In the genomic region with DNA sequence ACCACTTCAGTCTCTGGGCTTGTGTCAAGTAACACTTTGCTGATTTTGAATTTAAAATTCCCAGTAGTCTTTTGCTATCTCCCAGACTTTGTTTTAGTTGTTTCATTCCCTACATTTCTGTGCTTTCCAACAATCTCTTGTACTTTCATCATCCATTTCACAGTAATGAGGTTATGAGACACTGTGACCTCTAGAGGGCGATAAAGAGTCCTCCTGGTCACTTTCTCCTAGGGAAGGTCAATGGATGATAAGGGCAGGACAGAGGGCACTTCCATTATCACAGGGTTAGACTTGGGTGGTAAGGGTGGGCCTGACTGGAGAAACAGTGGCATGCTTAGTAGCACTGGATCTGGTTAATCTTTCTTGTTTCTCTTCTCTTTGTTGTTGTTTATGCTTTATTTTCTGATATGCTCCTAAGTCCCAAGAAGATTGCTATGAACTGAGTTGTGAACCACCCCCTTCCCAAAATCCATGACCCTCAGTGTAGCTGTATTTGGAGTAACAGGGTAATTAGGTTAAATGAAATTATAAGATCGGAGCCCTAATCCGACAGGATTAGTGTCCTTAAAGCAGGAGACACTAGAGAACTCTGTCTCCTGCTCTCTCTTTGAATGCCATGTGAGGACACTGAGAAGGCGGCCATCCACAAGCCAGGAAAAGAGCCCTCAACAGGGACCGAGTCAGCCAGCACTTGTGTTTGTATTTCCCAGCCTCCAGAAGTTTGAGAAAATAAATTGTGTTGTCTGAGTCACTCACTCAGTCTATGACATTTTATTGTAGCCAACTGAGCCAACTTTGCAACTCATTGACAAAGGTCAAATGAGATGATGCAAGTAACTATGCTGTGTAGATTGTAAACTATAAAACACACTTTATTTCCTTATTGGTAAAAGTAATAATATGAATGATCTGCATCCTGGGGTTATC, we compare ENCODE assay signal across 8 cellular contexts.
DNase-seq lines count a peak whose midpoint lies in the region; ATAC-seq, FAIRE-seq and TF ChIP-seq lines count a peak whose summit lies in the region.

No MANE protein-coding gene starts in this region.

- H3F3A ChIP-seq in OCI-LY1 (ENCODE audit: insufficient read depth, low read length), result no peaks in the 10 kb centered on the region

- DNase-seq in AG08395 (ENCODE audit: low spot score) (peak; percentile 10), GM12891 (ENCODE audit: insufficient read length, low spot score) (peak; percentile 9), fibroblast of peridontal ligament (ENCODE audit: extremely low read depth) (peak; percentile 54), psoas muscle (no peak), NCI-H128 (lab: John Stamatoyannopoulos, UW; ENCODE audit: unreplicated experiment) (no peak), tibial artery (no peak)

- no peak for TF ChIP-seq POLR2A in GM12891 (IDR thresholded peaks at IDR 0.05; ENCODE audit: low read depth, low read length)

- no peak overlapping the region for H2AFZ ChIP-seq in OCI-LY1 (ENCODE audit: low read length)

- TF ChIP-seq CTCF in OCI-LY1 (IDR thresholded peaks at IDR 0.05; ENCODE audit: low read length), result peak; percentile 78
- peak; percentile 26 for TF ChIP-seq CTCF in psoas muscle (IDR thresholded peaks at IDR 0.05)
- TF ChIP-seq CTCF in tibial artery (IDR thresholded peaks at IDR 0.05), result peak in 1 of 2 experiments; percentile 9

- H3K9me3 ChIP-seq in OCI-LY1 (ENCODE audit: low read length) (no peaks in the 10 kb centered on the region), psoas muscle (no peaks in the 10 kb centered on the region), tibial artery (no peaks in the 10 kb centered on the region)

- FAIRE-seq in GM12891 (lab: Jason Lieb, UNC), result peak; percentile 20

- ATAC-seq in HG03039 (IDR thresholded peaks at IDR 0.05; ENCODE audit: unreplicated experiment), result peak; percentile 62
- ATAC-seq in psoas muscle, result no peak

- H3K36me3 ChIP-seq in OCI-LY1 (ENCODE audit: insufficient read depth, low read length), result no peaks in the 10 kb centered on the region
- no peaks in the 10 kb centered on the region for H3K36me3 ChIP-seq in psoas muscle (ENCODE audit: insufficient read depth in 1 of 2, low read depth in 1 of 2)
- H3K36me3 ChIP-seq in tibial artery, result no peaks in the 10 kb centered on the region

- intact Hi-C loops in psoas muscle (cut with DNase I), result no loop called here
- intact Hi-C loops in tibial artery (cut with DNase I; ENCODE audit: low total_unique reads), result no loop called here

- H3K79me2 ChIP-seq in OCI-LY1 (ENCODE audit: insufficient read depth, low read length), result no peaks in the 10 kb centered on the region

- WGBS in psoas muscle, 3 donors, result 54 to 61% (median 59%) methylated on average over 5 of the region's 5 CpGs

- H3K27me3 ChIP-seq in OCI-LY1 (ENCODE audit: insufficient read depth, low read length), result no peaks in the 10 kb centered on the region
- H3K27me3 ChIP-seq in psoas muscle (ENCODE audit: insufficient read depth in 3 of 3, low read length in 2 of 3), result no peaks in the 10 kb centered on the region
- no peaks in the 10 kb centered on the region for H3K27me3 ChIP-seq in tibial artery

- no peak overlapping the region for H3K9ac ChIP-seq in OCI-LY1 (ENCODE audit: low read length)

- H3K27ac ChIP-seq in OCI-LY1 (ENCODE audit: low read depth, low read length, poor library complexity, severe bottlenecking) (no peak overlapping the region), psoas muscle (no peak overlapping the region), tibial artery (no peak overlapping the region)

- no peaks in the 10 kb centered on the region for H3K4me1 ChIP-seq in OCI-LY1 (ENCODE audit: insufficient read depth, low read length, severe bottlenecking)
- no peaks in the 10 kb centered on the region for H3K4me1 ChIP-seq in psoas muscle
- H3K4me1 ChIP-seq in tibial artery, result no peaks in the 10 kb centered on the region

- no peaks in the 10 kb centered on the region for H4K20me1 ChIP-seq in OCI-LY1 (ENCODE audit: insufficient read depth, low read length)

- H3K9me2 ChIP-seq in OCI-LY1 (ENCODE audit: low read depth, low read length), result no peaks in the 10 kb centered on the region

- no peak overlapping the region for H3K4me3 ChIP-seq in OCI-LY1 (ENCODE audit: low read depth, low read length, poor library complexity, severe bottlenecking)
- H3K4me3 ChIP-seq in psoas muscle, result no peak overlapping the region
- no peak overlapping the region for H3K4me3 ChIP-seq in tibial artery

- H3K4me2 ChIP-seq in OCI-LY1 (ENCODE audit: low read length), result no peak overlapping the region

TF ChIP-seq in GM12891, 5 proteins besides CTCF, POLR2A, EP300 and RAD21:
- TF ChIP-seq SPI1 (IDR thresholded peaks at IDR 0.05; ENCODE audit: low read depth, low read length) (no peak), PAX5 (IDR thresholded peaks at IDR 0.05; ENCODE audit: insufficient read depth, low read length, severe bottlenecking) (no peak), TAF1 (IDR thresholded peaks at IDR 0.05; ENCODE audit: low read depth, low read length) (no peak), POLR2AphosphoS5 (IDR thresholded peaks at IDR 0.05; ENCODE audit: low read depth, low read length) (no peak), POU2F2 (IDR thresholded peaks at IDR 0.05; ENCODE audit: low read depth, low read length) (no peak)

Comparison
In these comparisons a context has a peak if more than half of its experiments do, and no peak if none do; other contexts are left out.
1. DNase-seq: peak in AG08395 (single experiment), GM12891 (single experiment) and fibroblast of peridontal ligament (single experiment); none in psoas muscle (0 of 2), NCI-H128 (single experiment) and tibial artery (0 of 2).